1 cellular context compared by ENCODE assay signal in the genomic region with DNA sequence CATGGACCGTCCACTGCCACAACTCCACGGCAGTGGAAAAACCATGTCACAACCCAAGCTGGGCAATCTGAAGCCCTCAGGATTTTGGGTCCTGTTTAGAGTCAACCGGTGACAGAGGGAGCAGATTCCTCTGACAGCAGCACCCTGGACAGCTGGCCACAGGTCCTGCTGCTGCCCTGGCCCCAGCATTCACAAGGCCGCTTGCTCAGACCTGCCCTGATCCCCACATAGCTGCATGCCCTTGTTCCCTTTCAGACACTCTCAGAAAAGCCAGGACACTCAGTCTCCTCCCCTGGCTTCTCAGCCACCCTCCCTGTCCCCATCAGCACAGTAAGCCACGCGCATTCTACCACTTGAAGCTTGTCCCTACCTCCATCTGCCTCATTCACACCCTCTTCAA.
TF ChIP-seq lines count a peak whose summit lies in the region.

No MANE protein-coding gene starts in this region.

TF ChIP-seq in IMR-90, 13 proteins besides CTCF, POLR2A, EP300 and RAD21:
- TF ChIP-seq MXI1 (IDR thresholded peaks at IDR 0.05; ENCODE audit: borderline replicate concordance, low read depth, low read length): no peak
- no peak for TF ChIP-seq CHD1 (IDR thresholded peaks at IDR 0.05; ENCODE audit: low read depth, low read length)
- TF ChIP-seq RCOR1 (IDR thresholded peaks at IDR 0.05; ENCODE audit: insufficient replicate concordance, low read length): no peak
- no peak for TF ChIP-seq NFE2L2 (IDR thresholded peaks at IDR 0.05; ENCODE audit: low read depth, low read length)
- TF ChIP-seq FOS (IDR thresholded peaks at IDR 0.05; ENCODE audit: low read depth, low read length): no peak
- no peak for TF ChIP-seq ELK1 (IDR thresholded peaks at IDR 0.05; ENCODE audit: borderline replicate concordance, low read depth, low read length)
- no peak for TF ChIP-seq MAZ (IDR thresholded peaks at IDR 0.05; ENCODE audit: borderline replicate concordance, low read depth, low read length)
- TF ChIP-seq CEBPB (IDR thresholded peaks at IDR 0.05; ENCODE audit: low read depth, low read length): no peak
- TF ChIP-seq SMC3 (IDR thresholded peaks at IDR 0.05; ENCODE audit: low read depth, low read length): no peak
